In genomic region chr6:166877349-166877748, GRCh38 we compare ENCODE assay signal across 22 cellular contexts.
DNase-seq lines count a peak whose midpoint lies in the region; ATAC-seq and TF ChIP-seq lines count a peak whose summit lies in the region.
"Had no signal": no experiment of that assay in that cellular context is flagged by ENCODE, and none has a peak within 500 bp of the region (broad histone marks: within the 10 kb centered on the region; RNA-seq: fewer than 3 reads in every experiment).

No MANE protein-coding gene starts in this region.

- no peak overlapping the region for H3K4me3 Mint-ChIP-seq in activated CD4-positive, alpha-beta T cell treated with anti-CD3 and anti-CD28 coated beads, Interleukin-2, amount 10 ng/mL, durations not matched to agents 24 days and 14 days
- H3K4me3 Mint-ChIP-seq in chondrocyte (ENCODE audit: unreplicated experiment) = no peak overlapping the region
- H3K4me3 Mint-ChIP-seq: CD14-positive monocyte; CD4-positive, alpha-beta T cell; CD8-positive, alpha-beta memory T cell; HFFc6 had no signal

- no peaks in the 10 kb centered on the region for H3F3A ChIP-seq in PC-9 (ENCODE audit: insufficient read depth, low read depth)

- H2BK120ac ChIP-seq in mesendoderm (ENCODE audit: low read depth, low read length) = no peak overlapping the region

- CTCF ChIA-PET in HCT116 (lab: Charles Lee) (no interaction called here), PC-9 (lab: Charles Lee) (no interaction called here)

- no peak for TF ChIP-seq CTCF in HCT116 (IDR thresholded peaks at IDR 0.05 in 2 of 3, conservative IDR thresholded peaks at IDR 0.05 in 1 of 3; ENCODE audit: borderline replicate concordance in 1 of 3, insufficient read depth in 1 of 3, low read depth in 2 of 3, low read length in 2 of 3)
- no peak for TF ChIP-seq CTCF in PC-9 (conservative IDR thresholded peaks at IDR 0.05)
- no peak for TF ChIP-seq CTCF in chondrocyte (IDR thresholded peaks at IDR 0.05)

- WGBS in mesendoderm (ENCODE audit: extremely low coverage, insufficient coverage, low lambda C conversion rate) = no CpG with 5 or more reads among the region's 2 CpGs

- H3K9me3 Mint-ChIP-seq in activated CD4-positive, alpha-beta T cell treated with anti-CD3 and anti-CD28 coated beads, Interleukin-2, amount 10 ng/mL, durations not matched to agents 24 days and 14 days = no peaks in the 10 kb centered on the region
- peaks cover 3% of the 10 kb centered on the region for H3K9me3 Mint-ChIP-seq in chondrocyte (ENCODE audit: low read depth)
- H3K9me3 Mint-ChIP-seq: CD4-positive, alpha-beta T cell had no signal

- BruUV-seq in HCT116 (replicated peaks; lab: Mats Ljungman, UMichigan) (no TSS peak), PC-9 (replicated peaks; lab: Mats Ljungman, UMichigan) (no TSS peak)

- H2BK15ac ChIP-seq in mesendoderm (replicated peaks; ENCODE audit: low read depth) = no peak overlapping the region

- H3K4me2 ChIP-seq in HCT116 (ENCODE audit: low read length) = peak overlapping the region; percentile 51
- peak overlapping the region; percentile 31; the same call in 1 of the 2 replicates for H3K4me2 ChIP-seq in PC-9
- H3K4me2 ChIP-seq in mesendoderm (ENCODE audit: low read length) = no peak overlapping the region
- H3K4me2 ChIP-seq: BLaER1 treated with 17β-estradiol and CSF1 and Interleukin-3, amounts not matched to agents 10 nM and 100 nM had no signal

- no peak overlapping the region for H2AK5ac ChIP-seq in mesendoderm (ENCODE audit: low read length)

- no peaks in the 10 kb centered on the region for H3K4me1 Mint-ChIP-seq in activated CD4-positive, alpha-beta T cell treated with anti-CD3 and anti-CD28 coated beads, Interleukin-2, amount 10 ng/mL, durations not matched to agents 24 days and 14 days
- H3K4me1 Mint-ChIP-seq in chondrocyte (ENCODE audit: low read depth) = no peaks in the 10 kb centered on the region
- H3K4me1 Mint-ChIP-seq: CD14-positive monocyte had no signal

- H3K79me2 ChIP-seq in HCT116 (ENCODE audit: insufficient read depth, low read length) (no peaks in the 10 kb centered on the region), PC-9 (ENCODE audit: low read depth) (no peaks in the 10 kb centered on the region), mesendoderm (ENCODE audit: control insufficient read depth, insufficient read depth, low read length) (no peaks in the 10 kb centered on the region)

- H3K9ac ChIP-seq in HCT116 (ENCODE audit: low read length) (no peak overlapping the region), mesendoderm (ENCODE audit: low read length) (no peak overlapping the region)
- H3K9ac ChIP-seq: BLaER1 treated with 17β-estradiol and CSF1 and Interleukin-3, amounts not matched to agents 10 nM and 100 nM had no signal

- H3K9me2 ChIP-seq in HCT116 (ENCODE audit: insufficient read depth) = peaks cover 3% of the 10 kb centered on the region; the same call in 1 of the 2 replicates
- H3K9me2 ChIP-seq in PC-9 (ENCODE audit: insufficient read depth) = no peaks in the 10 kb centered on the region

- peak; percentile 27 for DNase-seq in activated CD4-positive, alpha-beta T cell treated with anti-CD3 and anti-CD28 coated beads, Interleukin-2, amount 10 ng/mL, durations not matched to agents 24 days and 14 days
- no peak for DNase-seq in activated CD4-positive, alpha-beta T cell treated with anti-CD3 and anti-CD28 coated beads, Interleukin-2, amount 50 U/mL, for 48 hours
- DNase-seq in HCT116 (ENCODE audit: low read depth, low spot score) = no peak
- no peak for DNase-seq in PC-9
- no peak for DNase-seq in chondrocyte (ENCODE audit: low spot score)
- no peak for DNase-seq in effector CD4-positive, alpha-beta T cell
- DNase-seq in mesendoderm = no peak
- no peak for DNase-seq in globus pallidus (ENCODE audit: low spot score)
- DNase-seq: AML-193; BE2C; CD4-positive, alpha-beta T cell; CD8-positive, alpha-beta memory T cell; DMS 273 treated with DMSO at 0.1 percent for 48 hours; DMS79; EL; GDM1; GOT3; HFFc6 had no signal

- POLR2A ChIA-PET in HCT116 (lab: Charles Lee) (no interaction called here), PC-9 (lab: Charles Lee; ENCODE audit: unreplicated experiment) (no interaction called here)

- RAD21 ChIA-PET in HCT116 (lab: Charles Lee; ENCODE audit: low non-redundant PET in 1 of 2, low total read pairs in 2 of 2, uncharacterized antibody in 2 of 2, unreplicated experiment in 2 of 2) = no interaction called here

- H3K4ac ChIP-seq in mesendoderm (ENCODE audit: low read depth, low read length) = no peak overlapping the region

- no peaks in the 10 kb centered on the region for H4K20me1 ChIP-seq in HCT116 (ENCODE audit: insufficient read depth)
- H4K20me1 ChIP-seq in PC-9 (ENCODE audit: insufficient read depth) = no peaks in the 10 kb centered on the region
- H4K20me1 ChIP-seq: BLaER1 treated with 17β-estradiol and CSF1 and Interleukin-3, amounts not matched to agents 10 nM and 100 nM had no signal

- intact Hi-C loops in activated CD4-positive, alpha-beta T cell treated with anti-CD3 and anti-CD28 coated beads, Interleukin-2, amount 10 ng/mL, durations not matched to agents 24 days and 14 days (cut with micrococcal nuclease) = no loop called here
- intact Hi-C loops in HCT116 (cut with micrococcal nuclease) = no loop called here
- intact Hi-C loops in PC-9 (cut with micrococcal nuclease; ENCODE audit: unreplicated experiment) = no loop called here

- no peaks in the 10 kb centered on the region for H3K79me1 ChIP-seq in mesendoderm (ENCODE audit: low read length)

- peak; percentile 54 for ATAC-seq in HCT116
- ATAC-seq: GM12878 had no signal

- H3K4me1 ChIP-seq in HCT116 (ENCODE audit: control insufficient read depth in 1 of 2, insufficient read depth in 2 of 2, low read length in 2 of 2) = peaks cover 15 to 28% of the 10 kb centered on the region in 2 experiments
- peaks cover 16% of the 10 kb centered on the region for H3K4me1 ChIP-seq in PC-9 (replicated peaks; ENCODE audit: insufficient read depth)
- H3K4me1 ChIP-seq in mesendoderm (ENCODE audit: control insufficient read depth, low read depth, low read length) = no peaks in the 10 kb centered on the region
- H3K4me1 ChIP-seq: BE2C had no signal

- no peak overlapping the region for H3K56ac ChIP-seq in mesendoderm (ENCODE audit: low read length)

- H2BK5ac ChIP-seq in mesendoderm (ENCODE audit: low read length) = no peak overlapping the region

- TF ChIP-seq POLR2A in HCT116 (IDR thresholded peaks at IDR 0.05; ENCODE audit: borderline replicate concordance, extremely low read depth, insufficient read depth, insufficient read length) = no peak

- no peaks in the 10 kb centered on the region for H3K36me3 Mint-ChIP-seq in activated CD4-positive, alpha-beta T cell treated with anti-CD3 and anti-CD28 coated beads, Interleukin-2, amount 10 ng/mL, durations not matched to agents 24 days and 14 days (ENCODE audit: low read depth)
- H3K36me3 Mint-ChIP-seq in chondrocyte (ENCODE audit: low read depth) = peaks cover 1% of the 10 kb centered on the region

- H4K8ac ChIP-seq in mesendoderm (ENCODE audit: low read depth, low read length) = no peak overlapping the region

- H3K27ac ChIP-seq in HCT116 (ENCODE audit: low read depth, low read length) (no peak overlapping the region), PC-9 (no peak overlapping the region), mesendoderm (ENCODE audit: low read depth, low read length) (no peak overlapping the region)
- H3K27ac ChIP-seq: 22Rv1; BLaER1 treated with 17β-estradiol and CSF1 and Interleukin-3, amounts not matched to agents 10 nM and 100 nM had no signal

- peaks cover 5% of the 10 kb centered on the region for H3K27me3 Mint-ChIP-seq in activated CD4-positive, alpha-beta T cell treated with anti-CD3 and anti-CD28 coated beads, Interleukin-2, amount 10 ng/mL, durations not matched to agents 24 days and 14 days
- peaks cover 4% of the 10 kb centered on the region for H3K27me3 Mint-ChIP-seq in chondrocyte (ENCODE audit: low read depth)
- H3K27me3 Mint-ChIP-seq: CD4-positive, alpha-beta T cell; CD8-positive, alpha-beta memory T cell had no signal

- no peaks in the 10 kb centered on the region for H3K27me3 ChIP-seq in HCT116 (ENCODE audit: insufficient read depth, low read length)
- H3K27me3 ChIP-seq in PC-9 (ENCODE audit: insufficient read depth, low read depth) = no peaks in the 10 kb centered on the region
- H3K27me3 ChIP-seq in mesendoderm (ENCODE audit: insufficient read depth, low read length, poor library complexity) = no peaks in the 10 kb centered on the region
- H3K27me3 ChIP-seq: BE2C; BLaER1 treated with 17β-estradiol and CSF1 and Interleukin-3, amounts not matched to agents 10 nM and 100 nM had no signal

- no peak for TF ChIP-seq RAD21 in HCT116 (IDR thresholded peaks at IDR 0.05; ENCODE audit: low read depth)

- no peaks in the 10 kb centered on the region for H3K36me3 ChIP-seq in HCT116 (ENCODE audit: control insufficient read depth in 1 of 2, insufficient read depth in 2 of 2, low read length in 2 of 2)
- H3K36me3 ChIP-seq in PC-9 (ENCODE audit: low read depth) = no peaks in the 10 kb centered on the region
- no peaks in the 10 kb centered on the region for H3K36me3 ChIP-seq in mesendoderm (ENCODE audit: control insufficient read depth, insufficient read depth, low read length)
- H3K36me3 ChIP-seq: BE2C had no signal

- H2AFZ ChIP-seq in HCT116 (ENCODE audit: low read depth, low read length, poor library complexity, severe bottlenecking) = no peak overlapping the region
- H2AFZ ChIP-seq in PC-9 = no peak overlapping the region

- no peak overlapping the region for H4K5ac ChIP-seq in mesendoderm (ENCODE audit: low read length)

- no peak overlapping the region for H3K27ac Mint-ChIP-seq in activated CD4-positive, alpha-beta T cell treated with anti-CD3 and anti-CD28 coated beads, Interleukin-2, amount 10 ng/mL, durations not matched to agents 24 days and 14 days
- H3K27ac Mint-ChIP-seq in chondrocyte (ENCODE audit: unreplicated experiment) = peak overlapping the region; percentile 57
- H3K27ac Mint-ChIP-seq: CD14-positive monocyte; CD4-positive, alpha-beta T cell; HFFc6 had no signal

- H3K23ac ChIP-seq in mesendoderm (ENCODE audit: low read length) = no peak overlapping the region

- H3K18ac ChIP-seq in mesendoderm (ENCODE audit: low read length) = no peak overlapping the region

- H3K4me3 ChIP-seq in HCT116 (replicated peaks in 1 of 2; ENCODE audit: low read depth in 1 of 2, low read length in 2 of 2) (no peak overlapping the region), PC-9 (no peak overlapping the region), mesendoderm (ENCODE audit: low read length) (no peak overlapping the region)
- H3K4me3 ChIP-seq: BLaER1 treated with 17β-estradiol and CSF1 and Interleukin-3, amounts not matched to agents 10 nM and 100 nM; GM12878 had no signal

- H3K9me3 ChIP-seq in HCT116 (ENCODE audit: control insufficient read depth in 1 of 2, insufficient read depth in 1 of 2, low read depth in 1 of 2, low read length in 2 of 2) (no peaks in the 10 kb centered on the region), PC-9 (ENCODE audit: insufficient read depth, low read depth) (no peaks in the 10 kb centered on the region)
- H3K9me3 ChIP-seq: BE2C had no signal

TF ChIP-seq in HCT116, 20 proteins besides CTCF, POLR2A, EP300 and RAD21 (continues in another document):
- TF ChIP-seq ELF1 (IDR thresholded peaks at IDR 0.05; ENCODE audit: borderline replicate concordance, low read depth) = no peak
- no peak for TF ChIP-seq SRF (IDR thresholded peaks at IDR 0.05; ENCODE audit: low read depth)
- no peak for TF ChIP-seq FOSL1 (IDR thresholded peaks at IDR 0.05; ENCODE audit: low read depth)
- no peak for TF ChIP-seq SP1 (IDR thresholded peaks at IDR 0.05; ENCODE audit: low read depth)
